ENCODE assay signal across 12 cellular contexts in the genomic region with DNA sequence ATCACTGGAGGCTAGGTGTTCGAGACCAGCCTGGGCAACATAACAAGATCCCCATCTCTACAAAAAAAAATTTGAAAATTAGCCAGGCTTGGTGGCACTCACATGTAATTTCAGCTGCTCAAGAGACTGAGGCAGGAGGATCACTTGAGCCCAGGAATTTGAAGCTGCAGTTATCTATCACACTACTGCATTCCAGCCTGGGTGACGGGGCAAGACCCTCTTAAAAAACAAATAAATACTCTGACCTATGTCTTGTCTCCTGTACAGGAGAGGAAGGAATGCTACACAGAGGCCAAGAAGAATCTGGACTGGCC. TPM values are rescaled to one million over a fixed set of nuclear protein-coding genes. Genes with fewer than 3 reads are reported as not detected.
DNase-seq lines count a peak whose midpoint lies in the region; ATAC-seq and TF ChIP-seq lines count a peak whose summit lies in the region.
"Had no signal": no experiment of that assay in that cellular context is flagged by ENCODE, and none has a peak within 500 bp of the region (broad histone marks: within the 10 kb centered on the region; RNA-seq: fewer than 3 reads in every experiment).

No MANE protein-coding gene starts in this region.

- H3K27ac Mint-ChIP-seq in brain = peak overlapping the region in 4 of 5 experiments; percentile 72 to 90 (median 82)
- H3K27ac Mint-ChIP-seq in natural killer cell = peak overlapping the region; percentile 89 to 100

- no peaks in the 10 kb centered on the region for H3K27me3 ChIP-seq in right atrium auricular region
- no peaks in the 10 kb centered on the region for H3K27me3 ChIP-seq in WERI-Rb-1 (ENCODE audit: insufficient read depth, low read depth, severe bottlenecking)
- no peaks in the 10 kb centered on the region for H3K27me3 ChIP-seq in adrenal gland

- DNase-seq in right atrium auricular region (ENCODE audit: low spot score) (no peak), left ventricle myocardium superior (no peak), natural killer cell (no peak), WERI-Rb-1 (no peak), adrenal gland (no peak), NCI-H226 (no peak)
- DNase-seq: central memory CD4-positive, alpha-beta T cell; NCI-H82 had no signal

- H3K9me3 ChIP-seq in right atrium auricular region (no peaks in the 10 kb centered on the region), WERI-Rb-1 (ENCODE audit: severe bottlenecking) (no peaks in the 10 kb centered on the region), adrenal gland (replicated peaks in 1 of 3) (no peaks in the 10 kb centered on the region)

- intact Hi-C loops in left ventricle myocardium superior (cut with micrococcal nuclease) (loop anchor here (5.0 kb wide), 1 partner anchor 59 kb away; a partner anchor contains a TSS), natural killer cell (cut with micrococcal nuclease) (no loop called here), adrenal gland (cut with DNase I) (loop anchor here in 1 of 2 donors (2.0 kb wide), 1 partner anchor 59 kb away; a partner anchor contains a TSS)

- H3K9me3 Mint-ChIP-seq in brain (no peaks in the 10 kb centered on the region), natural killer cell (no peaks in the 10 kb centered on the region)

- peaks cover 23% of the 10 kb centered on the region for H3K36me3 ChIP-seq in right atrium auricular region
- H3K36me3 ChIP-seq in WERI-Rb-1 = peaks cover 44% of the 10 kb centered on the region
- H3K36me3 ChIP-seq in adrenal gland (replicated peaks in 1 of 2) = peaks cover 0 to 16% of the 10 kb centered on the region in 2 donors

- H3K27me3 Mint-ChIP-seq in brain (no peaks in the 10 kb centered on the region), natural killer cell (ENCODE audit: low read depth in 2 of 2) (no peaks in the 10 kb centered on the region)

- TF ChIP-seq CTCF in right atrium auricular region (IDR thresholded peaks at IDR 0.05) (no peak), brain (conservative IDR thresholded peaks at IDR 0.05) (no peak), natural killer cell (IDR thresholded peaks at IDR 0.05) (no peak), WERI-Rb-1 (IDR thresholded peaks at IDR 0.05; ENCODE audit: low read depth, low read length) (no peak), adrenal gland (IDR thresholded peaks at IDR 0.05) (no peak)

- no peak for TF ChIP-seq POLR2A in adrenal gland (IDR thresholded peaks at IDR 0.05)

- H3K4me3 ChIP-seq in right atrium auricular region (no peak overlapping the region), WERI-Rb-1 (ENCODE audit: low read depth, low read length) (no peak overlapping the region), adrenal gland (no peak overlapping the region)

- no peak overlapping the region for H3K4me3 Mint-ChIP-seq in brain
- H3K4me3 Mint-ChIP-seq in natural killer cell = peak overlapping the region; percentile 56

- WGBS in adrenal gland, 4 donors = 92 to 100% (median 94%) methylated on average over 2 of the region's 2 CpGs

- H3K4me1 Mint-ChIP-seq in brain (peaks cover 49% of the 10 kb centered on the region), natural killer cell (peaks cover 64 to 73% of the 10 kb centered on the region in 2 donors)

- ATAC-seq in left ventricle myocardium superior (no peak), natural killer cell (no peak), GM19463 (IDR thresholded peaks at IDR 0.05; ENCODE audit: unreplicated experiment) (no peak)

- H3K4me1 ChIP-seq in right atrium auricular region (peaks cover 0 to 65% of the 10 kb centered on the region in 2 donors), adrenal gland (replicated peaks in 1 of 2) (peaks cover 38 to 47% of the 10 kb centered on the region in 2 donors)

- H3K36me3 Mint-ChIP-seq in brain (peaks cover 17% of the 10 kb centered on the region), natural killer cell (no peaks in the 10 kb centered on the region)

- peak overlapping the region; percentile 36 to 94 for H3K27ac ChIP-seq in right atrium auricular region
- no peak overlapping the region for H3K27ac ChIP-seq in WERI-Rb-1
- H3K27ac ChIP-seq in adrenal gland = peak overlapping the region in 2 of 5 donors; percentile 76 to 85

RNA-seq across cellular contexts. Expression of a gene that starts 25.8 kb away (rescaled TPM):
- total RNA-seq in right atrium auricular region (1 to 10 TPM; 6.8 to 9.0 TPM), left ventricle myocardium superior (10.1 TPM), natural killer cell (not detected), adrenal gland (not detected)
- polyA plus RNA-seq in brain (ENCODE audit: insufficient read depth, low read depth, low replicate concordance) (6.3 TPM), adrenal gland (10 to 100 TPM in 1 of 3 donors, 1 to 10 TPM in 1, under 1 TPM in 1; 0.26 to 12.9 (median 2.8) TPM)
- total RNA-seq: fibroblast of villous mesenchyme, pulmonary artery endothelial cell had no signal

RNA-seq across cellular contexts. Expression of a gene that starts 58.4 kb away (rescaled TPM):
- total RNA-seq in right atrium auricular region (100 to 1,000 TPM; 450 to 815 TPM), left ventricle myocardium superior (99.2 TPM), natural killer cell (10 to 100 TPM in 1 of 3 donors, 1 to 10 TPM in 2; 5.6 to 10.1 (median 6.4) TPM), adrenal gland (100 to 1,000 TPM in 7 of 8 donors, 10 to 100 TPM in 1; 60.7 to 468 (median 113) TPM)
- polyA plus RNA-seq in brain (ENCODE audit: insufficient read depth, low read depth, low replicate concordance) (109 TPM), adrenal gland (100 to 1,000 TPM in 2 of 3 donors, 10 to 100 TPM in 1; 19.8 to 357 (median 192) TPM)

RNA-seq across cellular contexts. Expression of a gene that starts 59.2 kb away (rescaled TPM):
- 10 to 100 TPM; 84.2 to 93.5 TPM for total RNA-seq in right atrium auricular region
- total RNA-seq in left ventricle myocardium superior = 54.8 TPM
- polyA plus RNA-seq in brain (ENCODE audit: insufficient read depth, low read depth, low replicate concordance) = 184 TPM
- total RNA-seq in natural killer cell = 10 to 100 TPM; 67.4 to 92.6 (median 78.6) TPM
- 100 to 1,000 TPM in 2 of 8 donors, 10 to 100 TPM in 6; 53.8 to 143 (median 84.6) TPM for total RNA-seq in adrenal gland
- polyA plus RNA-seq in adrenal gland = 10 to 100 TPM; 40.2 to 67.9 (median 40.8) TPM
